ENCODE assay signal across 8 cellular contexts in the genomic region with DNA sequence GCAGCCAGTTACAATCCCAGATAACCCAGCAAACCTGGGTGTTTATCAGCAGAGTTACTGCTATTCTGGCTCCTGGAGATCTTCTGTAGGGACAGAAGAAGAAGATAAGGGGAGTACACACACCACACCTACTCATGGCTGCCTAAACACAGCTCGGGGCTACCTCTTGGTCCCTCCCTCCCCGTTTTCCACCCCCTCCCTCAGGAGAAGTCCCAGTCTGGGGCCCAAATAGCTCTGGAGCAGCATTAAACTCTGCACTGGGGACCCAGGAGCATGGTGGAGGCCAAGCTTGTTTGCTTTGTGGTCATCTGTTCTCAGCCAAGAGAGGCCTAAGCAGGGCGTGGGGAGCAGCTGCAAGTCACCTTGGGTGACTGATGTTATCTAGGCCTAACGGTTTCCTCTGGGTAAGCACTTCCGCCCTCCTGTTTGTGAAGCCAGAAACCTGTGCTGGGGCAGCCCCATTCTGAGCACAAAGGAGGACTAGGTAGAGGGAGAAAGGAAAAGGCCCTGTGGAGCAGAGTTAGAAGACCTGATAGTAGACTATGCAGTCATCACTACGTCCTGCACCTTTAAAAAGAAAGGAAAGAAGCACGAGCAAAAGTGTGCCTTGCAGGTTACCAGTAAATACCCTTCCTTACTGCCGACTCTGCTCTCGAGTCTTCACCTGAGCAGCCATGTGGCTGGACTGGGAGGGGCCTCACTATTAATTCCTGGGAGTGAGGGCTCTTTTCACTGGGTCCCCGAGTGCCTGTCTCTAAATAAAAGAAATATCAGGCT. TPM values are rescaled to one million over a fixed set of nuclear protein-coding genes. Genes with fewer than 3 reads are reported as not detected.
DNase-seq lines count a peak whose midpoint lies in the region; ATAC-seq and TF ChIP-seq lines count a peak whose summit lies in the region.

No MANE protein-coding gene starts in this region.

- DNase-seq in NOMO-1 treated with DMSO at 0.1 percent for 48 hours (lab: John Stamatoyannopoulos, UW; ENCODE audit: unreplicated experiment), result peak; percentile 80
- peak; percentile 71 for DNase-seq in activated T-cell treated with anti-CD3 and anti-CD28 coated beads for 48 hours (ENCODE audit: low read depth)
- no peak for DNase-seq in lower lobe of right lung
- DNase-seq in tibial nerve (ENCODE audit: low spot score in 2 of 2), result no peak
- DNase-seq in WERI-Rb-1, result no peak
- no peak for DNase-seq in thyroid gland

- intact Hi-C loops in lower lobe of right lung (cut with DNase I) (no loop called here), thyroid gland (cut with DNase I) (no loop called here)

- no peak for TF ChIP-seq CTCF in lower lobe of right lung (IDR thresholded peaks at IDR 0.05)
- TF ChIP-seq CTCF in tibial nerve (IDR thresholded peaks at IDR 0.05), result no peak
- TF ChIP-seq CTCF in WERI-Rb-1 (IDR thresholded peaks at IDR 0.05; ENCODE audit: low read depth, low read length), result no peak
- no peak for TF ChIP-seq CTCF in thyroid gland (IDR thresholded peaks at IDR 0.05)

- WGBS in tibial nerve, 2 donors, result 71 to 74% methylated on average over 10 of the region's 10 CpGs
- 66 to 79% methylated on average over 10 of the region's 10 CpGs for WGBS in thyroid gland, 2 donors

- H3K36me3 ChIP-seq in lower lobe of right lung, result no peaks in the 10 kb centered on the region
- no peaks in the 10 kb centered on the region for H3K36me3 ChIP-seq in tibial nerve
- no peaks in the 10 kb centered on the region for H3K36me3 ChIP-seq in WERI-Rb-1
- H3K36me3 ChIP-seq in thyroid gland, result no peaks in the 10 kb centered on the region

- H3K27ac ChIP-seq in lower lobe of right lung (peak overlapping the region; percentile 92), tibial nerve (peak overlapping the region in 3 of 4 donors; percentile 18 to 96 (median 60)), WERI-Rb-1 (no peak overlapping the region), thyroid gland (no peak overlapping the region)

- H3K4me1 ChIP-seq in lower lobe of right lung, result peaks cover 31% of the 10 kb centered on the region
- H3K4me1 ChIP-seq in tibial nerve, result peaks cover 0 to 17% (median 8%) of the 10 kb centered on the region in 4 donors
- peaks cover 0 to 4% of the 10 kb centered on the region in 2 donors for H3K4me1 ChIP-seq in thyroid gland

- H3K27me3 ChIP-seq in lower lobe of right lung (ENCODE audit: low read depth) (no peaks in the 10 kb centered on the region), tibial nerve (peaks cover 0 to 3% of the 10 kb centered on the region in 2 donors), WERI-Rb-1 (ENCODE audit: insufficient read depth, low read depth, severe bottlenecking) (no peaks in the 10 kb centered on the region), thyroid gland (no peaks in the 10 kb centered on the region)

- H3K9me3 ChIP-seq in lower lobe of right lung (no peaks in the 10 kb centered on the region), tibial nerve (peaks cover 0 to 6% (median 0%) of the 10 kb centered on the region in 4 donors), WERI-Rb-1 (ENCODE audit: severe bottlenecking) (no peaks in the 10 kb centered on the region), thyroid gland (no peaks in the 10 kb centered on the region)

- TF ChIP-seq EP300 in tibial nerve (IDR thresholded peaks at IDR 0.05), result no peak

- no peak overlapping the region for H3K4me3 ChIP-seq in lower lobe of right lung
- no peak overlapping the region for H3K4me3 ChIP-seq in tibial nerve
- H3K4me3 ChIP-seq in WERI-Rb-1 (ENCODE audit: low read depth, low read length), result no peak overlapping the region
- no peak overlapping the region for H3K4me3 ChIP-seq in thyroid gland (replicated peaks in 1 of 3)

- TF ChIP-seq POLR2A in tibial nerve (IDR thresholded peaks at IDR 0.05) (no peak), thyroid gland (IDR thresholded peaks at IDR 0.05) (no peak)

- ATAC-seq in GM18861 (IDR thresholded peaks at IDR 0.05; ENCODE audit: unreplicated experiment) (peak; percentile 62), HG02840 (IDR thresholded peaks at IDR 0.05; ENCODE audit: low FRiP score, unreplicated experiment) (peak; percentile 54), lower lobe of right lung (peak; percentile 49 to 64)

RNA-seq across cellular contexts. Expression of gene RCSD1, which starts 2.0 kb away (rescaled TPM):
- 20.7 TPM for total RNA-seq in lower lobe of right lung
- 10 to 100 TPM; 10.0 to 17.7 (median 12.9) TPM for total RNA-seq in tibial nerve
- 10 to 100 TPM in 2 of 4 donors, 1 to 10 TPM in 2; 7.1 to 14.2 (median 10.8) TPM for total RNA-seq in thyroid gland

Comparison
In these comparisons a context has a peak if more than half of its experiments do, and no peak if none do; other contexts are left out.
1. DNase-seq: peak in NOMO-1 treated with DMSO at 0.1 percent for 48 hours (single experiment) and activated T-cell treated with anti-CD3 and anti-CD28 coated beads for 48 hours (single experiment); none in lower lobe of right lung (single experiment), tibial nerve (0 of 2), WERI-Rb-1 (single experiment) and thyroid gland (0 of 2).
2. H3K27ac ChIP-seq: peak in lower lobe of right lung (single experiment) and tibial nerve (3 of 4); none in WERI-Rb-1 (single experiment) and thyroid gland (0 of 3).
3. Peak in every context shown above with its lines, with median percentiles within 50 percentile points of each other: ATAC-seq.